In genomic region chr6:135163440-135163738, GRCh38 we compare ENCODE assay signal across 10 cellular contexts. TPM values are rescaled to one million over a fixed set of nuclear protein-coding genes. Genes with fewer than 3 reads are reported as not detected.
DNase-seq lines count a peak whose midpoint lies in the region; ATAC-seq lines count a peak whose summit lies in the region.
"Had no signal": no experiment of that assay in that cellular context is flagged by ENCODE, and none has a peak within 500 bp of the region (broad histone marks: within the 10 kb centered on the region; RNA-seq: fewer than 3 reads in every experiment).

No MANE protein-coding gene starts in this region.

- ATAC-seq in GM18867 (IDR thresholded peaks at IDR 0.05; ENCODE audit: unreplicated experiment), result peak; percentile 72
- peak; percentile 51 for ATAC-seq in HG02884 (IDR thresholded peaks at IDR 0.05; ENCODE audit: unreplicated experiment)
- no peak for ATAC-seq in left colon

- intact Hi-C loops in left colon (cut with DNase I, micrococcal nuclease), result no loop called here

- peak; percentile 49 for DNase-seq in activated CD4-positive, CD25-positive, alpha-beta regulatory T cell treated with anti-CD3 and anti-CD28 coated beads, Interleukin-2, amount 50 U/mL, for 72 hours
- DNase-seq in stimulated activated CD4-positive, alpha-beta T cell treated with anti-CD3 and anti-CD28 coated beads, Interleukin-12 subunit alpha, Interleukin-12 subunit beta, amount 100 ng/mL, for 24 hours (ENCODE audit: low read depth in 2 of 2), result peak; percentile 24 to 26
- no peak for DNase-seq in left colon
- DNase-seq in GF-D8 (lab: John Stamatoyannopoulos, UW), result no peak
- no peak for DNase-seq in NCI-H2081 (lab: John Stamatoyannopoulos, UW)
- DNase-seq in DMS79 treated with DMSO at 0.1 percent for 48 hours (lab: John Stamatoyannopoulos, UW), result no peak
- DNase-seq: NCI-H1048, upper lobe of right lung had no signal

RNA-seq across cellular contexts. Expression of gene MYB, which starts 17.7 kb away (rescaled TPM):
- 10 to 100 TPM; 51.1 to 72.8 TPM for total RNA-seq in left colon

Comparison
In these comparisons a context has a peak if more than half of its experiments do, and no peak if none do; other contexts are left out.
1. DNase-seq: peak in activated CD4-positive, CD25-positive, alpha-beta regulatory T cell treated with anti-CD3 and anti-CD28 coated beads, Interleukin-2, amount 50 U/mL, for 72 hours (single experiment) and stimulated activated CD4-positive, alpha-beta T cell treated with anti-CD3 and anti-CD28 coated beads, Interleukin-12 subunit alpha, Interleukin-12 subunit beta, amount 100 ng/mL, for 24 hours (2 of 2); none in left colon (0 of 2), GF-D8 (single experiment), NCI-H2081 (0 of 2) and DMS79 treated with DMSO at 0.1 percent for 48 hours (single experiment).